Comparison of ENCODE assay signal across 29 cellular contexts in the genomic region with DNA sequence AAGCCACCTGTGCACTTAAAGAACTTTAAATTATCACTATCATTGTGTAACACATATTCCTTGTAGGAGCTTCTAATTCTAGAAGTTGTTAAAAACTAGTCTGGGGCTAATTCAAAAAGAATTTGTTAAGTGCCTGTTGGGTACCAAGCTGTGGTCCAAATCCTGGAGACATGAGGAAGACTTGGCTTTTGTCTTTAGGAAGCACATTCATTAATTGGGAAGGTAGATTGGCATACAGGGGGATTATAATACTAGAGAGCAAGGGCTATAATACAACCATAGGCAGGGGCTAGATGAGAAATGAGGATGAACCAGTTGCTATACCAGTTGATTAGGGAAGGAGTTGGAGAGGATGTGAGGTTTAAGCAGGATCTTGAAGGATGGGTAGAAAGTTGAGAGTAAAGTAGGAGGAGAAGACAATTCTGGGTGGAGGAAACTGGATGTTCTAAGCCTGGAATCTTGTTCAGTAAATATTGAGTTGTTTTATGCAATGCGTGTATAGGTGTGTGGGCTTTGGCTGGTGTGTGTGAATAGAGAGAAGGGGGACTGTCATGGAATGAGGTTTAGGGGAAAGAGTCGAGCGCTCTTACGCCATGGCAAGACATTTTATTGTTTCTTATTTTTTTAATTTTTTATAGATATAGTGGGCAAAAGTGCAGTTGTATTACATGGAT.
"Had no signal": no experiment of that assay in that cellular context is flagged by ENCODE, and none has a peak within 500 bp of the region (broad histone marks: within the 10 kb centered on the region; RNA-seq: fewer than 3 reads in every experiment).

No MANE protein-coding gene starts in this region.

- H3K27me3 ChIP-seq: colonic mucosa, dorsolateral prefrontal cortex, esophagus muscularis mucosa, esophagus squamous epithelium, foreskin keratinocyte, gastrocnemius medialis, gastroesophageal sphincter, heart left ventricle, heart right ventricle had no signal

- H3K4me3 Mint-ChIP-seq: dendritic cell treated with granulocyte-macrophage colony-stimulating factor and Interleukin-4, amounts not matched to agents 40 ng/mL and 50 ng/mL, for 4 days; effector memory CD8-positive, alpha-beta T cell; endodermal cell had no signal

- H3K4me3 ChIP-seq: colonic mucosa, coronary artery, dorsolateral prefrontal cortex, esophagus muscularis mucosa, esophagus squamous epithelium, gastrocnemius medialis, gastroesophageal sphincter, heart left ventricle, heart right ventricle had no signal

- H3K36me3 ChIP-seq: colonic mucosa, esophagus muscularis mucosa, esophagus squamous epithelium, gastrocnemius medialis, gastroesophageal sphincter, heart left ventricle, heart right ventricle had no signal

- H3K9me3 ChIP-seq: colonic mucosa, esophagus muscularis mucosa, esophagus squamous epithelium, gastrocnemius medialis, gastroesophageal sphincter had no signal

- H3K27ac ChIP-seq: colonic mucosa, coronary artery, dorsolateral prefrontal cortex, epithelial cell of prostate, esophagus muscularis mucosa, esophagus squamous epithelium, foreskin keratinocyte, gastrocnemius medialis, gastroesophageal sphincter, heart left ventricle, heart right ventricle had no signal

- FAIRE-seq: colon, endometrium, endothelial cell of umbilical vein, frontal cortex had no signal

- H3K27ac Mint-ChIP-seq: dendritic cell treated with granulocyte-macrophage colony-stimulating factor and Interleukin-4, amounts not matched to agents 40 ng/mL and 50 ng/mL, for 4 days; effector memory CD8-positive, alpha-beta T cell; endodermal cell had no signal

- H3K27me3 Mint-ChIP-seq: dendritic cell treated with granulocyte-macrophage colony-stimulating factor and Interleukin-4, amounts not matched to agents 40 ng/mL and 50 ng/mL, for 4 days; effector memory CD8-positive, alpha-beta T cell had no signal

- DNase-seq: colonic mucosa; cortex of kidney; dermis blood vessel endothelial cell; dorsolateral prefrontal cortex; effector CD4-positive, alpha-beta T cell; effector CD8-positive, alpha-beta T cell; effector memory CD4-positive, alpha-beta T cell; effector memory CD8-positive, alpha-beta T cell; endodermal cell; erythroblast; esophagus squamous epithelium; foreskin fibroblast; foreskin keratinocyte; foreskin melanocyte; gastrocnemius medialis; glutamatergic neuron; head of caudate nucleus; heart left ventricle; heart right ventricle had no signal

- H3K9me3 Mint-ChIP-seq: endodermal cell had no signal

- ATAC-seq: effector memory CD8-positive, alpha-beta T cell; esophagus mucosa; foreskin keratinocyte; gastrocnemius medialis; gastroesophageal sphincter; heart left ventricle; heart right ventricle had no signal

- H3K4me1 ChIP-seq: colonic mucosa, esophagus muscularis mucosa, esophagus squamous epithelium, foreskin keratinocyte, gastrocnemius medialis, gastroesophageal sphincter, heart left ventricle had no signal
